8 cellular contexts compared by ENCODE assay signal in genomic region chr1:111755321-111756123, GRCh38.
DNase-seq lines count a peak whose midpoint lies in the region; ATAC-seq and TF ChIP-seq lines count a peak whose summit lies in the region.

A gene with protein sequence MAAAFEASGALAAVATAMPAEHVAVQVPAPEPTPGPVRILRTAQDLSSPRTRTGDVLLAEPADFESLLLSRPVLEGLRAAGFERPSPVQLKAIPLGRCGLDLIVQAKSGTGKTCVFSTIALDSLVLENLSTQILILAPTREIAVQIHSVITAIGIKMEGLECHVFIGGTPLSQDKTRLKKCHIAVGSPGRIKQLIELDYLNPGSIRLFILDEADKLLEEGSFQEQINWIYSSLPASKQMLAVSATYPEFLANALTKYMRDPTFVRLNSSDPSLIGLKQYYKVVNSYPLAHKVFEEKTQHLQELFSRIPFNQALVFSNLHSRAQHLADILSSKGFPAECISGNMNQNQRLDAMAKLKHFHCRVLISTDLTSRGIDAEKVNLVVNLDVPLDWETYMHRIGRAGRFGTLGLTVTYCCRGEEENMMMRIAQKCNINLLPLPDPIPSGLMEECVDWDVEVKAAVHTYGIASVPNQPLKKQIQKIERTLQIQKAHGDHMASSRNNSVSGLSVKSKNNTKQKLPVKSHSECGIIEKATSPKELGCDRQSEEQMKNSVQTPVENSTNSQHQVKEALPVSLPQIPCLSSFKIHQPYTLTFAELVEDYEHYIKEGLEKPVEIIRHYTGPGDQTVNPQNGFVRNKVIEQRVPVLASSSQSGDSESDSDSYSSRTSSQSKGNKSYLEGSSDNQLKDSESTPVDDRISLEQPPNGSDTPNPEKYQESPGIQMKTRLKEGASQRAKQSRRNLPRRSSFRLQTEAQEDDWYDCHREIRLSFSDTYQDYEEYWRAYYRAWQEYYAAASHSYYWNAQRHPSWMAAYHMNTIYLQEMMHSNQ (plus strand): TSS chr1:111755901. CDS start chr1:111755925, 24 bp downstream.

- no peaks in the 10 kb centered on the region for H3K27me3 ChIP-seq in mucosa of stomach (ENCODE audit: control insufficient read depth, insufficient read depth, low read length)

- no peaks in the 10 kb centered on the region for H3K4me1 ChIP-seq in mucosa of stomach (ENCODE audit: control insufficient read depth, insufficient read depth, low read length)

- TF ChIP-seq RAD21 in Ishikawa (IDR thresholded peaks at IDR 0.05; ENCODE audit: low read depth): peak; percentile 62

- ATAC-seq in GM21576 (IDR thresholded peaks at IDR 0.05; ENCODE audit: unreplicated experiment): peak; percentile 92

- no peaks in the 10 kb centered on the region for H3K36me3 ChIP-seq in mucosa of stomach (ENCODE audit: control insufficient read depth, insufficient read depth, low read length)

- H3K9ac ChIP-seq in mucosa of stomach (ENCODE audit: low read length): peak within 1 kb of the TSS; percentile 74

- TF ChIP-seq EP300 in Ishikawa (IDR thresholded peaks at IDR 0.05; ENCODE audit: borderline replicate concordance): peak; percentile 23; the same call in 1 of the 2 replicates

- DNase-seq in DMS53 (lab: John Stamatoyannopoulos, UW) (peak; percentile 98), OCI-M2 (lab: John Stamatoyannopoulos, UW; ENCODE audit: unreplicated experiment) (peak; percentile 72), activated T-cell treated with anti-CD3 and anti-CD28 coated beads for 48 hours (ENCODE audit: low read depth) (peak; percentile 93), epithelial cell of prostate (ENCODE audit: low read depth, low spot score) (peak; percentile 91)
- DNase-seq in stimulated activated CD8-positive, alpha-beta memory T cell treated with anti-CD3 and anti-CD28 coated beads, Interleukin-7, amount 100 ng/mL, for 1 hour (ENCODE audit: low read depth in 2 of 2): peak; percentile 87 to 89

- H3K9me3 ChIP-seq in mucosa of stomach (ENCODE audit: control insufficient read depth, low read length): no peaks in the 10 kb centered on the region

- H3K4me3 ChIP-seq in mucosa of stomach (ENCODE audit: low read length): peak within 1 kb of the TSS; percentile 75

- H3K27ac ChIP-seq in epithelial cell of prostate: peak within 1 kb of the TSS; percentile 86

TF ChIP-seq in Ishikawa, 13 proteins besides CTCF, POLR2A, EP300 and RAD21:
- peak; percentile 53 for TF ChIP-seq NFIC (IDR thresholded peaks at IDR 0.05)
- TF ChIP-seq REST (IDR thresholded peaks at IDR 0.05; ENCODE audit: low read depth): no peak
- TF ChIP-seq YY1 (IDR thresholded peaks at IDR 0.05; ENCODE audit: low read depth): peak; percentile 91
- TF ChIP-seq TAF1 (IDR thresholded peaks at IDR 0.05; ENCODE audit: low read depth): peak; percentile 96
- TF ChIP-seq, protein P1, sequence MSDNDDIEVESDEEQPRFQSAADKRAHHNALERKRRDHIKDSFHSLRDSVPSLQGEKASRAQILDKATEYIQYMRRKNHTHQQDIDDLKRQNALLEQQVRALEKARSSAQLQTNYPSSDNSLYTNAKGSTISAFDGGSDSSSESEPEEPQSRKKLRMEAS (IDR thresholded peaks at IDR 0.05): peak; percentile 90
- TF ChIP-seq CREB1 (IDR thresholded peaks at IDR 0.05; ENCODE audit: low read depth): no peak; the same call in none of the 2 replicates
- TF ChIP-seq ZBTB7A (IDR thresholded peaks at IDR 0.05; ENCODE audit: low read depth): no peak
- no peak for TF ChIP-seq EGR1 (IDR thresholded peaks at IDR 0.05)
- TF ChIP-seq FOXM1 (IDR thresholded peaks at IDR 0.05; ENCODE audit: borderline replicate concordance, low read depth): peak; percentile 16; the same call in 1 of the 2 replicates
- peak; percentile 60 for TF ChIP-seq TCF12 (IDR thresholded peaks at IDR 0.05; ENCODE audit: low read depth)
- peak; percentile 34 for TF ChIP-seq USF1 (IDR thresholded peaks at IDR 0.05)
- no peak for TF ChIP-seq TEAD4 (IDR thresholded peaks at IDR 0.05)
- TF ChIP-seq CEBPB (IDR thresholded peaks at IDR 0.05): peak; percentile 54; the same call in 1 of the 2 replicates

Comparison
In these comparisons a context has a peak if more than half of its experiments do, and no peak if none do; other contexts are left out.
1. Peak in every context shown above with its lines: DNase-seq, ATAC-seq, H3K4me3 ChIP-seq and H3K27ac ChIP-seq.